Comparison of ENCODE assay signal across 8 cellular contexts in the genomic region with DNA sequence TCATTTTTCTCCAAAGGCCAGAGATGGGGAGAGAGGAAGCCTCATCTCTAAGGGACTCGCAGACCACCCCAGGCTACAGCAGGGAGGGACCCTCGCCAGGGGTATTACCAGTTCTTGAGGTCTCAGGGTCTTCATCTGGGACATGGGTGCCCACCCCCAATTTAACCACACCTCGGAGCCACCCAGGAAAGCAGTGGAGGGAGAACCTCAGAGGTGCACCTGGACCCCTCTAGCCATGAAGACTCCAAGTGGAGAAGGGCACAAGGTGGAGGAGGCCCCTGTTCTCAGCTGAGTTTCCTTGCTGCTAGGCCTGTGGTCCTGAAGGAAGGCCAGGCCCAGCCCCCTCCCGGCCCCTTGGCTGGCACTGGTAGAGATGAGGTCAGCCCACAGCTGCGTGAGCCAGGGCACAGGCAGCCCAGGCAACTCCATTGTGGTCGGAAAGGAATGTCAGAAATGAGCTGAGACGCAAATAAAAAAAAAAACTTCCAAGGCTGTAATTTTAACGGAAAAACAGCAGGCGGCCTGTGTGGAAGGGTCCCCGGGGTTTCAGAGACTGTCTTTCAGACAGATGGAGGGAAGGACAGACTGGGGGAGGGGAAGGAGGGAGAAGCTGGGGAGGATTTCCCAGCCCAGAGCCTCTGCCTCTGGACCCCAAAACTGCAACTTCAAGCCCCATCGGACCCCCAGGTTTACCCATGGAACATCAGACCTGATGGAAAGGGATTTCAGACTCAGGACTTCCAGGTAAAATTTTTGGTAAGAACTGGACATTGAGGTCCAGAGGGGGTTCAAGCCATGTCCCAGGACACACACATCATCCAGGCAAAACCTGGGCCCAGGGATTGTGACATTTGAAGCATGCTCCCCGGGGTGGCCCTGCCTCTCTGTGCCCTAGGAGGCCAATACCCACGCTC. TPM values are rescaled to one million over a fixed set of nuclear protein-coding genes. Genes with fewer than 3 reads are reported as not detected.
DNase-seq lines count a peak whose midpoint lies in the region; ATAC-seq and TF ChIP-seq lines count a peak whose summit lies in the region.

No MANE protein-coding gene starts in this region.

- H3K4me3 ChIP-seq in coronary artery, result peak overlapping the region; percentile 57
- H3K4me3 ChIP-seq in left lung, result no peak overlapping the region
- H3K4me3 ChIP-seq in testis, result no peak overlapping the region

- peak; percentile 17 for TF ChIP-seq CTCF in GM12873 (IDR thresholded peaks at IDR 0.05; ENCODE audit: insufficient read depth, low read depth, low read length, missing control alignments)
- TF ChIP-seq CTCF in coronary artery (IDR thresholded peaks at IDR 0.05), result peak; percentile 41
- peak in 1 of 2 donors; percentile 37 for TF ChIP-seq CTCF in left lung (IDR thresholded peaks at IDR 0.05)
- peak in 2 of 3 experiments; percentile 34 to 44 for TF ChIP-seq CTCF in testis (IDR thresholded peaks at IDR 0.05)

- peaks cover 0 to 43% of the 10 kb centered on the region in 2 donors for H3K36me3 ChIP-seq in left lung
- H3K36me3 ChIP-seq in testis (ENCODE audit: low read depth, missing control alignments), result no peaks in the 10 kb centered on the region

- DNase-seq in NCI-H524 (lab: John Stamatoyannopoulos, UW) (peak; percentile 78 to 81), coronary artery (ENCODE audit: low spot score) (peak; percentile 96), left lung (peak; percentile 80 to 89), testis (peak; percentile 78), erythroblast (lab: John Stamatoyannopoulos, UW) (no peak), NCI-H1092 (lab: John Stamatoyannopoulos, UW) (no peak)
- DNase-seq in central memory CD4-positive, alpha-beta T cell, result no peak

- H3K27ac ChIP-seq in coronary artery, result peak overlapping the region; percentile 77 to 98
- H3K27ac ChIP-seq in left lung, result peak overlapping the region; percentile 65 to 72
- peak overlapping the region; percentile 29 to 59 for H3K27ac ChIP-seq in testis

- ATAC-seq in left lung, result peak; percentile 93

- 33 to 49% methylated on average over 12 to 13 of the region's 13 CpGs for WGBS in testis, 2 donors

- intact Hi-C loops in left lung (cut with DNase I), result no loop called here
- intact Hi-C loops in testis (cut with DNase I; ENCODE audit: low total_unique reads), result no loop called here

- TF ChIP-seq POLR2A in testis (IDR thresholded peaks at IDR 0.05) (no peak), erythroblast (IDR thresholded peaks at IDR 0.05; ENCODE audit: low read length) (no peak)

- H3K4me1 ChIP-seq in left lung, result peaks cover 30 to 49% of the 10 kb centered on the region in 2 donors
- peaks cover 24% of the 10 kb centered on the region for H3K4me1 ChIP-seq in testis

- H3K27me3 ChIP-seq in left lung (peaks cover 0 to 5% of the 10 kb centered on the region in 2 donors), testis (no peaks in the 10 kb centered on the region)

- H3K9me3 ChIP-seq in left lung, result no peaks in the 10 kb centered on the region
- no peaks in the 10 kb centered on the region for H3K9me3 ChIP-seq in testis

RNA-seq across cellular contexts. Expression of a gene that starts 25.5 kb away (rescaled TPM):
- 10 to 100 TPM; 39.2 to 39.8 TPM for total RNA-seq in left lung
- 10 to 100 TPM; 14.1 to 25.1 TPM for total RNA-seq in testis
- 57.4 TPM for polyA plus RNA-seq in testis (ENCODE audit: insufficient read depth, low read depth, low replicate concordance)

Comparison
In these comparisons a context has a peak if more than half of its experiments do, and no peak if none do; other contexts are left out.
1. DNase-seq: peak in NCI-H524 (2 of 2), coronary artery (single experiment), left lung (2 of 2) and testis (single experiment); none in central memory CD4-positive, alpha-beta T cell (single experiment), erythroblast (0 of 2) and NCI-H1092 (single experiment).
2. Peak in every context shown above with its lines, with median percentiles within 50 percentile points of each other: H3K27ac ChIP-seq.